Comparison of ENCODE assay signal across 8 cellular contexts in the genomic region with DNA sequence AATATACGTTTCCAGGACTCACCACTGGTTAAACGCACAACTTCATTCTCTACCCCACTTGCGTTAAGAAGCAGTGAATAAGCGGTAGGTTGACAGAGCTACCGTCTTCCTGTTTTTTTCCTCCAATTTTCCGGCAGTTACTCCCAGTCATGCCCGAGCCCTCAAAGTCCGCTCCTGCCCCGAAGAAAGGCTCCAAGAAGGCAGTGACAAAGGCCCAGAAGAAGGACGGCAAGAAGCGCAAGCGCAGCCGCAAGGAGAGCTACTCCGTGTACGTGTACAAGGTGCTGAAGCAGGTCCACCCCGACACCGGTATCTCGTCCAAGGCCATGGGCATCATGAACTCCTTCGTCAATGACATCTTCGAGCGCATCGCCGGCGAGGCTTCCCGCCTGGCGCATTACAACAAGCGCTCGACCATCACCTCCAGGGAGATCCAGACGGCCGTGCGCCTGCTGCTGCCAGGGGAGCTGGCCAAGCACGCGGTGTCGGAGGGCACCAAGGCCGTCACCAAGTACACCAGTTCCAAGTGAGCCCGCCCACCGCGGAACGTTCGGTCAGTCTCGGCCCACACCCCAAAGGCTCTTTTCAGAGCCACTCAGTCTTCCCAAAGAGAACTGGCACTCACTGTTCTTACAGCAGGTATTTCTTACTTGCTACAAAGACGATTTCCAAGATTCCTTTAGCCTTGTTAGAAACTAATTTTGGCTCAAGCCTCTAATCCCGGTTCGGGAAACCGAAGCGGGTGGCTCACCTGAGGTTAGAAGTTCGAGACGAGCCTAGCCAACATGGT.
DNase-seq lines count a peak whose midpoint lies in the region; ATAC-seq and TF ChIP-seq lines count a peak whose summit lies in the region.
"Not testable (repeated sequence)": the region's sequence is repeated elsewhere in the genome, so short reads cannot be mapped to it uniquely, and the experiment has no call there.

No MANE protein-coding gene starts in this region.

- not testable (repeated sequence) for H3K36me3 ChIP-seq in Peyer's patch; right lobe of liver; skeletal muscle satellite cell (ENCODE audit: insufficient read depth, low read length)

- not testable (repeated sequence) for H3K27me3 ChIP-seq in Peyer's patch; right lobe of liver; skeletal muscle satellite cell (ENCODE audit: control insufficient read depth, insufficient read depth, low read length)

- H3K4me2 ChIP-seq in skeletal muscle satellite cell (ENCODE audit: low read length) = peak overlapping the region; percentile 90

- TF ChIP-seq POLR2A in Peyer's patch (IDR thresholded peaks at IDR 0.05) (peak; percentile 92 to 98), right lobe of liver (IDR thresholded peaks at IDR 0.05) (peak; percentile 95)

- peak overlapping the region; percentile 80 for H3K4me3 ChIP-seq in AG09309 (ENCODE audit: control insufficient read depth, low read depth, low read length)
- peak overlapping the region; percentile 63 to 75 (median 74) for H3K4me3 ChIP-seq in Peyer's patch
- H3K4me3 ChIP-seq in right lobe of liver = peak overlapping the region; percentile 50 to 75 (median 67)
- H3K4me3 ChIP-seq in skeletal muscle satellite cell (ENCODE audit: low read length) = peak overlapping the region; percentile 82

- not testable (repeated sequence) for H3K36me3 Mint-ChIP-seq in activated T-cell treated with anti-CD3 and anti-CD28 coated beads, Interleukin-2, amount 50 U/mL, for 4 hours (ENCODE audit: insufficient read depth); endothelial cell (ENCODE audit: low read depth, unreplicated experiment)

- H3K4me3 Mint-ChIP-seq in activated T-cell treated with anti-CD3 and anti-CD28 coated beads, Interleukin-2, amount 50 U/mL, for 4 hours; endothelial cell (ENCODE audit: unreplicated experiment): not testable (repeated sequence)

- WGBS in right lobe of liver (ENCODE audit: insufficient coverage, low coverage, low lambda C conversion rate, missing lambda C conversion rate) = under 1% methylated on average over 39 of the region's 48 CpGs

- not testable (repeated sequence) for H3K27ac Mint-ChIP-seq in endothelial cell (ENCODE audit: unreplicated experiment)

- peaks cover 23% of the 10 kb centered on the region for H3K4me1 Mint-ChIP-seq in activated T-cell treated with anti-CD3 and anti-CD28 coated beads, Interleukin-2, amount 50 U/mL, for 4 hours (ENCODE audit: low read depth)
- H3K4me1 Mint-ChIP-seq in endothelial cell (ENCODE audit: unreplicated experiment) = peaks cover 13% of the 10 kb centered on the region

- not testable (repeated sequence) for DNase-seq in AG09309 (ENCODE audit: low read depth)
- DNase-seq in HT-29 (ENCODE audit: low spot score) (peak; percentile 70), Peyer's patch (peak; percentile 57 to 84 (median 79)), endothelial cell (ENCODE audit: low spot score) (peak; percentile 57), right lobe of liver (peak; percentile 71 to 85 (median 77))
- DNase-seq in activated T-cell treated with anti-CD3 and anti-CD28 coated beads, Interleukin-2, amount 50 U/mL, for 4 hours = peak; percentile 35

- intact Hi-C loops in right lobe of liver (cut with DNase I) = not testable (repeated sequence)

- TF ChIP-seq CTCF in AG09309 (IDR thresholded peaks at IDR 0.05; ENCODE audit: control insufficient read depth, insufficient read depth, low read depth, low read length, missing control alignments); endothelial cell (IDR thresholded peaks at IDR 0.05; ENCODE audit: unreplicated experiment): not testable (repeated sequence)
- TF ChIP-seq CTCF in Peyer's patch (IDR thresholded peaks at IDR 0.05) = peak in 4 of 6 experiments; percentile 5 to 61 (median 50)
- peak in 1 of 4 donors; percentile 27 for TF ChIP-seq CTCF in right lobe of liver (IDR thresholded peaks at IDR 0.05)

- H3K9ac ChIP-seq in skeletal muscle satellite cell (ENCODE audit: low read depth, low read length) = peak overlapping the region; percentile 99

- H3K27me3 Mint-ChIP-seq in activated T-cell treated with anti-CD3 and anti-CD28 coated beads, Interleukin-2, amount 50 U/mL, for 4 hours (ENCODE audit: low read depth); endothelial cell (ENCODE audit: unreplicated experiment): not testable (repeated sequence)

- not testable (repeated sequence) for H3K9me3 ChIP-seq in Peyer's patch; right lobe of liver; skeletal muscle satellite cell (replicated peaks; ENCODE audit: low read length)

- H3K9me3 Mint-ChIP-seq in activated T-cell treated with anti-CD3 and anti-CD28 coated beads, Interleukin-2, amount 50 U/mL, for 4 hours; endothelial cell (ENCODE audit: unreplicated experiment): not testable (repeated sequence)

- H3K27ac ChIP-seq in Peyer's patch = peak overlapping the region; percentile 96 to 98 (median 98)
- H3K27ac ChIP-seq in right lobe of liver = peak overlapping the region; percentile 94 to 97 (median 96)

- H3K4me1 ChIP-seq in Peyer's patch = peaks cover 0 to 17% (median 5%) of the 10 kb centered on the region in 4 donors
- peaks cover 0 to 17% (median 0%) of the 10 kb centered on the region in 4 donors for H3K4me1 ChIP-seq in right lobe of liver
- H3K4me1 ChIP-seq in skeletal muscle satellite cell (ENCODE audit: control insufficient read depth, insufficient read depth, low read length) = not testable (repeated sequence)

- peak; percentile 4 for ATAC-seq in GM19043 (IDR thresholded peaks at IDR 0.05; ENCODE audit: low read depth, unreplicated experiment)
- peak; percentile 24 to 27 for ATAC-seq in activated T-cell treated with anti-CD3 and anti-CD28 coated beads, Interleukin-2, amount 50 U/mL, for 4 hours
- ATAC-seq in right lobe of liver = peak; percentile 36 to 56 (median 52)
